ENCODE assay signal across 1 cellular context in the genomic region with DNA sequence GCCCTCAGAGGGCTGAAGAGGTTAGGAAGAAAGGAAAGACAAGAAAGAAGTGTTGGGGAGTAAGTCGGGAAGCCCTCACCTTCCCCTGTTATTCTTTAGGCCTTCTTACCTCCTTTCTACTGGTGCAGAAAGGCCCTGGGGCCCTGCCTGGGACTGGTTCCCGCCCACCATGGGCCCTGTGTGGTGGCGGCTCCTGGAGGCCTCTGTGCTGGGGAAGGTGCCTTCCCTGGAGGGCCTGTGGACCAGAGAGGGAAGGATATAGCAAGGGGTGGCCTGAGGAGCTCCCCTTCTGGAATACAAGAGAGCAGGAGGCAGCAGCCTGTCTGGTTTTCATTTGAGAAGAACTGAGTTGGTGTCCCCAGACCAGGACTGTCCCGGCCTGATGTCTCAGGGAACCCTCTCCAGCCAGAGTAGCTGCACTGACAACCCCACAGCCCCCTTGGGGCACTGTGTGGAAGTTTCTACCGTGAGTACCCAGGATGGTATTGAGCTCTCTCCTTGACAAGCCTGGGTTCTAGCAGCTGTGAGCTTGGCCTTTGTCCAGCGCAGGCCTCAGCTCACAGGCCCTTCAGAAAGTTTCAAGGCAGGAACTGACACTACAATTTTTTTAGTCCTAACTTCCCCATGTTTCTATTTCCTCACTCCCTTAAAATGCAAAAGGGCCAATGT.
TF ChIP-seq lines count a peak whose summit lies in the region.

No MANE protein-coding gene starts in this region.

TF ChIP-seq in GM23338, 12 proteins besides CTCF, POLR2A, EP300 and RAD21 (continued from another document):
- TF ChIP-seq, protein P1, sequence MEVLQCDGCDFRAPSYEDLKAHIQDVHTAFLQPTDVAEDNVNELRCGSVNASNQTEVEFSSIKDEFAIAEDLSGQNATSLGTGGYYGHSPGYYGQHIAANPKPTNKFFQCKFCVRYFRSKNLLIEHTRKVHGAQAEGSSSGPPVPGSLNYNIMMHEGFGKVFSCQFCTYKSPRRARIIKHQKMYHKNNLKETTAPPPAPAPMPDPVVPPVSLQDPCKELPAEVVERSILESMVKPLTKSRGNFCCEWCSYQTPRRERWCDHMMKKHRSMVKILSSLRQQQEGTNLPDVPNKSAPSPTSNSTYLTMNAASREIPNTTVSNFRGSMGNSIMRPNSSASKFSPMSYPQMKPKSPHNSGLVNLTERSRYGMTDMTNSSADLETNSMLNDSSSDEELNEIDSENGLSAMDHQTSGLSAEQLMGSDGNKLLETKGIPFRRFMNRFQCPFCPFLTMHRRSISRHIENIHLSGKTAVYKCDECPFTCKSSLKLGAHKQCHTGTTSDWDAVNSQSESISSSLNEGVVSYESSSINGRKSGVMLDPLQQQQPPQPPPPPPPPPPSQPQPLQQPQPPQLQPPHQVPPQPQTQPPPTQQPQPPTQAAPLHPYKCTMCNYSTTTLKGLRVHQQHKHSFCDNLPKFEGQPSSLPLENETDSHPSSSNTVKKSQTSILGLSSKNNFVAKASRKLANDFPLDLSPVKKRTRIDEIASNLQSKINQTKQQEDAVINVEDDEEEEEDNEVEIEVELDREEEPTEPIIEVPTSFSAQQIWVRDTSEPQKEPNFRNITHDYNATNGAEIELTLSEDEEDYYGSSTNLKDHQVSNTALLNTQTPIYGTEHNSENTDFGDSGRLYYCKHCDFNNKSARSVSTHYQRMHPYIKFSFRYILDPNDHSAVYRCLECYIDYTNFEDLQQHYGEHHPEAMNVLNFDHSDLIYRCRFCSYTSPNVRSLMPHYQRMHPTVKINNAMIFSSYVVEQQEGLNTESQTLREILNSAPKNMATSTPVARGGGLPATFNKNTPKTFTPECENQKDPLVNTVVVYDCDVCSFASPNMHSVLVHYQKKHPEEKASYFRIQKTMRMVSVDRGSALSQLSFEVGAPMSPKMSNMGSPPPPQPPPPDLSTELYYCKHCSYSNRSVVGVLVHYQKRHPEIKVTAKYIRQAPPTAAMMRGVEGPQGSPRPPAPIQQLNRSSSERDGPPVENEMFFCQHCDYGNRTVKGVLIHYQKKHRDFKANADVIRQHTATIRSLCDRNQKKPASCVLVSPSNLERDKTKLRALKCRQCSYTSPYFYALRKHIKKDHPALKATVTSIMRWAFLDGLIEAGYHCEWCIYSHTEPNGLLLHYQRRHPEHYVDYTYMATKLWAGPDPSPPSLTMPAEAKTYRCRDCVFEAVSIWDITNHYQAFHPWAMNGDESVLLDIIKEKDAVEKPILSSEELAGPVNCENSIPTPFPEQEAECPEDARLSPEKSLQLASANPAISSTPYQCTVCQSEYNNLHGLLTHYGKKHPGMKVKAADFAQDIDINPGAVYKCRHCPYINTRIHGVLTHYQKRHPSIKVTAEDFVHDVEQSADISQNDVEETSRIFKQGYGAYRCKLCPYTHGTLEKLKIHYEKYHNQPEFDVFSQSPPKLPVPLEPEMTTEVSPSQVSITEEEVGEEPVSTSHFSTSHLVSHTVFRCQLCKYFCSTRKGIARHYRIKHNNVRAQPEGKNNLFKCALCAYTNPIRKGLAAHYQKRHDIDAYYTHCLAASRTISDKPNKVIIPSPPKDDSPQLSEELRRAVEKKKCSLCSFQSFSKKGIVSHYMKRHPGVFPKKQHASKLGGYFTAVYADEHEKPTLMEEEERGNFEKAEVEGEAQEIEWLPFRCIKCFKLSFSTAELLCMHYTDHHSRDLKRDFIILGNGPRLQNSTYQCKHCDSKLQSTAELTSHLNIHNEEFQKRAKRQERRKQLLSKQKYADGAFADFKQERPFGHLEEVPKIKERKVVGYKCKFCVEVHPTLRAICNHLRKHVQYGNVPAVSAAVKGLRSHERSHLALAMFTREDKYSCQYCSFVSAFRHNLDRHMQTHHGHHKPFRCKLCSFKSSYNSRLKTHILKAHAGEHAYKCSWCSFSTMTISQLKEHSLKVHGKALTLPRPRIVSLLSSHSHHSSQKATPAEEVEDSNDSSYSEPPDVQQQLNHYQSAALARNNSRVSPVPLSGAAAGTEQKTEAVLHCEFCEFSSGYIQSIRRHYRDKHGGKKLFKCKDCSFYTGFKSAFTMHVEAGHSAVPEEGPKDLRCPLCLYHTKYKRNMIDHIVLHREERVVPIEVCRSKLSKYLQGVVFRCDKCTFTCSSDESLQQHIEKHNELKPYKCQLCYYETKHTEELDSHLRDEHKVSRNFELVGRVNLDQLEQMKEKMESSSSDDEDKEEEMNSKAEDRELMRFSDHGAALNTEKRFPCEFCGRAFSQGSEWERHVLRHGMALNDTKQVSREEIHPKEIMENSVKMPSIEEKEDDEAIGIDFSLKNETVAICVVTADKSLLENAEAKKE (CRISPR knock-in tag; IDR thresholded peaks at IDR 0.05) = no peak
- TF ChIP-seq NANOG (IDR thresholded peaks at IDR 0.05; ENCODE audit: borderline replicate concordance) (no peak), STAT1 (IDR thresholded peaks at IDR 0.05; ENCODE audit: unreplicated experiment) (no peak)
- TF ChIP-seq, protein P2, sequence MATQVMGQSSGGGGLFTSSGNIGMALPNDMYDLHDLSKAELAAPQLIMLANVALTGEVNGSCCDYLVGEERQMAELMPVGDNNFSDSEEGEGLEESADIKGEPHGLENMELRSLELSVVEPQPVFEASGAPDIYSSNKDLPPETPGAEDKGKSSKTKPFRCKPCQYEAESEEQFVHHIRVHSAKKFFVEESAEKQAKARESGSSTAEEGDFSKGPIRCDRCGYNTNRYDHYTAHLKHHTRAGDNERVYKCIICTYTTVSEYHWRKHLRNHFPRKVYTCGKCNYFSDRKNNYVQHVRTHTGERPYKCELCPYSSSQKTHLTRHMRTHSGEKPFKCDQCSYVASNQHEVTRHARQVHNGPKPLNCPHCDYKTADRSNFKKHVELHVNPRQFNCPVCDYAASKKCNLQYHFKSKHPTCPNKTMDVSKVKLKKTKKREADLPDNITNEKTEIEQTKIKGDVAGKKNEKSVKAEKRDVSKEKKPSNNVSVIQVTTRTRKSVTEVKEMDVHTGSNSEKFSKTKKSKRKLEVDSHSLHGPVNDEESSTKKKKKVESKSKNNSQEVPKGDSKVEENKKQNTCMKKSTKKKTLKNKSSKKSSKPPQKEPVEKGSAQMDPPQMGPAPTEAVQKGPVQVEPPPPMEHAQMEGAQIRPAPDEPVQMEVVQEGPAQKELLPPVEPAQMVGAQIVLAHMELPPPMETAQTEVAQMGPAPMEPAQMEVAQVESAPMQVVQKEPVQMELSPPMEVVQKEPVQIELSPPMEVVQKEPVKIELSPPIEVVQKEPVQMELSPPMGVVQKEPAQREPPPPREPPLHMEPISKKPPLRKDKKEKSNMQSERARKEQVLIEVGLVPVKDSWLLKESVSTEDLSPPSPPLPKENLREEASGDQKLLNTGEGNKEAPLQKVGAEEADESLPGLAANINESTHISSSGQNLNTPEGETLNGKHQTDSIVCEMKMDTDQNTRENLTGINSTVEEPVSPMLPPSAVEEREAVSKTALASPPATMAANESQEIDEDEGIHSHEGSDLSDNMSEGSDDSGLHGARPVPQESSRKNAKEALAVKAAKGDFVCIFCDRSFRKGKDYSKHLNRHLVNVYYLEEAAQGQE (IDR thresholded peaks at IDR 0.05; ENCODE audit: unreplicated experiment) = no peak
